10 cellular contexts compared by ENCODE assay signal in the genomic region with DNA sequence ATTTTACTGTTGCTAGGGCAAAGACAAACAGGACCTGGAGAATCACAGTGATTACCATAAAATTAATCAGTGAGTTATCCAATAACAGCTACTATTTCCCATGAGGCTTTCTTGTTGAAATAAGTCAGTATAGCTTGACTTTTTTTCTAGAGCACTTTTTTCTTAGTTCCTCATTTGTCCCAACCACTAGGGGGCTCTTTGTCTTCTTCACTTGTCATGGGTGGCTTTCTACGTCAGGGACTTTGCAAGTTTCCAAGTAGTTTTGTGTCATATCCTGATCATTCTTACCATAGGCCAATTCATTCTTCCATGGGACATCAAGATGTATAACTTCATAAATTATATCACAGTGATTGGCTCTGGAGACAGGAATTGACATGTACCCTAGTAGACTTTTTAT.
DNase-seq lines count a peak whose midpoint lies in the region; ATAC-seq, FAIRE-seq and TF ChIP-seq lines count a peak whose summit lies in the region.
"Had no signal": no experiment of that assay in that cellular context is flagged by ENCODE, and none has a peak within 500 bp of the region (broad histone marks: within the 10 kb centered on the region; RNA-seq: fewer than 3 reads in every experiment).

No MANE protein-coding gene starts in this region.

- no peaks in the 10 kb centered on the region for H3K36me3 ChIP-seq in K562 (ENCODE audit: control insufficient read depth, insufficient read depth, low read length)
- no peaks in the 10 kb centered on the region for H3K36me3 ChIP-seq in mesenchymal stem cell (ENCODE audit: control insufficient read depth in 1 of 2, insufficient read depth in 2 of 2, low read depth in 1 of 2, low read length in 2 of 2)

- DNase-seq in GDM1 (lab: John Stamatoyannopoulos, UW) (peak; percentile 8), Kasumi-1 (lab: John Stamatoyannopoulos, UW) (peak; percentile 74 to 75), K562 (ENCODE audit: extremely low read depth in 1 of 4, low spot score in 3 of 4) (peak; percentile 7 to 28 (median 9)), mesenchymal stem cell (peak; percentile 20), lower leg skin (ENCODE audit: low spot score in 2 of 2) (no peak), NCI-H187 (lab: John Stamatoyannopoulos, UW) (no peak)
- DNase-seq in stimulated activated CD4-positive, alpha-beta T cell treated with anti-CD3 and anti-CD28 coated beads, Interleukin-4, amount 100 ng/mL, for 24 hours: no peak
- DNase-seq: activated CD4-positive, alpha-beta T cell treated with anti-CD3 and anti-CD28 coated beads for 4 hours had no signal

- H3K79me1 ChIP-seq in mesenchymal stem cell (replicated peaks; ENCODE audit: low read length, poor library complexity, severe bottlenecking): no peaks in the 10 kb centered on the region

- H3K4ac ChIP-seq in mesenchymal stem cell (ENCODE audit: low read depth in 1 of 2, low read length in 2 of 2): no peak overlapping the region

- no peak overlapping the region for H2BK5ac ChIP-seq in mesenchymal stem cell (ENCODE audit: low read depth, low read length, poor library complexity, severe bottlenecking)

- no peak overlapping the region for H2AK5ac ChIP-seq in mesenchymal stem cell (ENCODE audit: low read length, severe bottlenecking)

- no peaks in the 10 kb centered on the region for H3K79me2 ChIP-seq in K562 (ENCODE audit: control insufficient read depth, insufficient read depth, low read length)

- H3K4me2 ChIP-seq in K562 (ENCODE audit: insufficient read depth, low read length) (no peak overlapping the region), mesenchymal stem cell (ENCODE audit: low read length, poor library complexity, severe bottlenecking) (no peak overlapping the region)

- H3K27me3 ChIP-seq in K562 (ENCODE audit: control insufficient read depth in 2 of 2, insufficient read depth in 2 of 2, low read length in 2 of 2): no peaks in the 10 kb centered on the region
- H3K27me3 ChIP-seq in mesenchymal stem cell (ENCODE audit: control insufficient read depth in 1 of 2, insufficient read depth in 1 of 2, low read length in 2 of 2): no peaks in the 10 kb centered on the region

- H3K27ac ChIP-seq in K562 (ENCODE audit: extremely low read depth, low read depth, low read length): no peak overlapping the region
- no peak overlapping the region for H3K27ac ChIP-seq in mesenchymal stem cell (ENCODE audit: low read length, poor library complexity, severe bottlenecking)

- intact Hi-C loops in K562 (cut with micrococcal nuclease): no loop called here
- intact Hi-C loops in lower leg skin (cut with DNase I; ENCODE audit: low total_unique reads): no loop called here

- H3K18ac ChIP-seq in mesenchymal stem cell (ENCODE audit: low read depth in 1 of 2, low read length in 2 of 2): no peak overlapping the region

- H4K20me1 ChIP-seq in K562 (replicated peaks; ENCODE audit: control insufficient read depth, insufficient read depth, low read length): no peaks in the 10 kb centered on the region

- TF ChIP-seq POLR2A in K562 (conservative IDR thresholded peaks at IDR 0.05): no peak
- no peak for TF ChIP-seq POLR2A in lower leg skin (IDR thresholded peaks at IDR 0.05)

- no peaks in the 10 kb centered on the region for H3K9me3 ChIP-seq in K562 (replicated peaks; ENCODE audit: control insufficient read depth, insufficient read depth, low read depth, low read length)
- no peaks in the 10 kb centered on the region for H3K9me3 ChIP-seq in mesenchymal stem cell (ENCODE audit: control insufficient read depth, low read length)

- H2BK12ac ChIP-seq in mesenchymal stem cell (ENCODE audit: low read length in 2 of 2): no peak overlapping the region

- ATAC-seq in K562: no peak
- ATAC-seq in GM19351 (IDR thresholded peaks at IDR 0.05; ENCODE audit: unreplicated experiment): no peak

- no peak overlapping the region for H4K8ac ChIP-seq in mesenchymal stem cell (ENCODE audit: low read length)

- H2BK15ac ChIP-seq in mesenchymal stem cell (ENCODE audit: low read depth, poor library complexity, severe bottlenecking): no peak overlapping the region

- H3K4me1 ChIP-seq in K562 (replicated peaks in 1 of 2; ENCODE audit: control insufficient read depth in 2 of 2, insufficient read depth in 2 of 2, low read length in 2 of 2) (no peaks in the 10 kb centered on the region), mesenchymal stem cell (ENCODE audit: control insufficient read depth, insufficient read depth, low read depth, low read length) (no peaks in the 10 kb centered on the region)

- H3K14ac ChIP-seq in mesenchymal stem cell (ENCODE audit: low read length in 2 of 2): no peak overlapping the region

- no peak overlapping the region for H2BK120ac ChIP-seq in mesenchymal stem cell (ENCODE audit: low read depth, low read length)

- no peak for TF ChIP-seq EP300 in K562 (IDR thresholded peaks at IDR 0.05; ENCODE audit: low read length)

- H3K9ac ChIP-seq in K562 (ENCODE audit: insufficient read depth in 1 of 2, low read depth in 2 of 2, low read length in 2 of 2) (no peak overlapping the region), mesenchymal stem cell (ENCODE audit: low read length) (no peak overlapping the region)

- no peak overlapping the region for H4K91ac ChIP-seq in mesenchymal stem cell (ENCODE audit: low read length)

- WGBS in K562 (ENCODE audit: insufficient coverage, low coverage, missing lambda C conversion rate): 6% methylated on average over 1 of the region's 1 CpG
- WGBS in mesenchymal stem cell: 43% methylated on average over 1 of the region's 1 CpG
- WGBS in lower leg skin, 2 donors: 39 to 54% methylated on average over 1 of the region's 1 CpG

- no peak overlapping the region for H3K23ac ChIP-seq in mesenchymal stem cell (ENCODE audit: low read length in 2 of 2)

- no TSS peak for BruUV-seq in K562 (replicated peaks; lab: Mats Ljungman, UMichigan)

- H2AFZ ChIP-seq in K562 (ENCODE audit: low read depth, low read length) (no peak overlapping the region), mesenchymal stem cell (ENCODE audit: low read depth, low read length) (no peak overlapping the region)

- TF ChIP-seq CTCF in K562 (IDR thresholded peaks at IDR 0.05 in 2 of 3, conservative IDR thresholded peaks at IDR 0.05 in 1 of 3; ENCODE audit: insufficient read depth in 2 of 3, low read depth in 1 of 3, low read length in 3 of 3) (0 out of 6 replicates have a peak, but pooled peaks of 1 of the 3 experiments have one; percentile 25), lower leg skin (IDR thresholded peaks at IDR 0.05) (no peak)

- POLR2A ChIA-PET in K562 (lab: Yijun Ruan, JAX): interaction anchor here (0.6 kb wide), 1 partner anchor 765 kb away, joined by 3 read pairs; no protein-coding TSS in a partner anchor

- CTCF ChIA-PET in K562 (lab: Yijun Ruan, JAX; ENCODE audit: low intra/inter-chr PET ratio): no interaction called here

- in situ Hi-C loops in K562 (cut with MboI): no loop called here

- FAIRE-seq in K562 (lab: Jason Lieb, UNC): no peak
- FAIRE-seq: endometrium had no signal

- no peak overlapping the region for H3K4me3 ChIP-seq in K562
- no peak overlapping the region for H3K4me3 ChIP-seq in mesenchymal stem cell (ENCODE audit: insufficient read depth in 1 of 2, low read depth in 1 of 2, low read length in 2 of 2)
- no peak overlapping the region for H3K4me3 ChIP-seq in lower leg skin (ENCODE audit: low read depth, poor library complexity, severe bottlenecking)

- peak in 1 of 2 experiments; percentile 23; a peak in 1 of 4 replicates for TF ChIP-seq RAD21 in K562 (CRISPR knock-in tag; conservative IDR thresholded peaks at IDR 0.05 in 1 of 2, IDR thresholded peaks at IDR 0.05 in 1 of 2)

- no peaks in the 10 kb centered on the region for H3K9me1 ChIP-seq in K562 (ENCODE audit: control insufficient read depth, insufficient read depth, low read length)

TF ChIP-seq in K562, 482 proteins besides CTCF, POLR2A, EP300 and RAD21:
- TF ChIP-seq CEBPG (CRISPR knock-in tag; IDR thresholded peaks at IDR 0.05): no peak
- no peak for TF ChIP-seq CEBPG (tag; conservative IDR thresholded peaks at IDR 0.05 in 1 of 2, IDR thresholded peaks at IDR 0.05 in 1 of 2)
- no peak for TF ChIP-seq RBM22 (IDR thresholded peaks at IDR 0.05; ENCODE audit: low read depth, low read length, poor library complexity, severe bottlenecking)
- TF ChIP-seq TCF7 (IDR thresholded peaks at IDR 0.05; ENCODE audit: borderline replicate concordance): no peak
- TF ChIP-seq, protein P1, sequence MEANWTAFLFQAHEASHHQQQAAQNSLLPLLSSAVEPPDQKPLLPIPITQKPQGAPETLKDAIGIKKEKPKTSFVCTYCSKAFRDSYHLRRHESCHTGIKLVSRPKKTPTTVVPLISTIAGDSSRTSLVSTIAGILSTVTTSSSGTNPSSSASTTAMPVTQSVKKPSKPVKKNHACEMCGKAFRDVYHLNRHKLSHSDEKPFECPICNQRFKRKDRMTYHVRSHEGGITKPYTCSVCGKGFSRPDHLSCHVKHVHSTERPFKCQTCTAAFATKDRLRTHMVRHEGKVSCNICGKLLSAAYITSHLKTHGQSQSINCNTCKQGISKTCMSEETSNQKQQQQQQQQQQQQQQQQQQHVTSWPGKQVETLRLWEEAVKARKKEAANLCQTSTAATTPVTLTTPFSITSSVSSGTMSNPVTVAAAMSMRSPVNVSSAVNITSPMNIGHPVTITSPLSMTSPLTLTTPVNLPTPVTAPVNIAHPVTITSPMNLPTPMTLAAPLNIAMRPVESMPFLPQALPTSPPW (CRISPR knock-in tag; IDR thresholded peaks at IDR 0.05): no peak
- no peak for TF ChIP-seq ZSCAN29 (IDR thresholded peaks at IDR 0.05)

Comparison
In these comparisons a context has a peak if more than half of its experiments do, and no peak if none do; other contexts are left out.
1. DNase-seq: peak in GDM1 (single experiment), Kasumi-1 (2 of 2), K562 (4 of 4) and mesenchymal stem cell (single experiment); none in stimulated activated CD4-positive, alpha-beta T cell treated with anti-CD3 and anti-CD28 coated beads, Interleukin-4, amount 100 ng/mL, for 24 hours (single experiment), lower leg skin (0 of 2) and NCI-H187 (0 of 2).